In genomic region chr2:157743051-157743450, GRCh38 we compare ENCODE assay signal across 14 cellular contexts.
A peak's percentile ranks its signal among the peaks of the same experiment; 100 is the strongest.
DNase-seq lines count a peak whose midpoint lies in the region; ATAC-seq and TF ChIP-seq lines count a peak whose summit lies in the region.
"Had no signal": no experiment of that assay in that cellular context is flagged by ENCODE, and none has a peak within 500 bp of the region (broad histone marks: within the 10 kb centered on the region; RNA-seq: fewer than 3 reads in every experiment).

No MANE protein-coding gene starts in this region.

- no peak overlapping the region for H3K4me2 ChIP-seq in GM23338
- H3K4me2 ChIP-seq: KMS-11 had no signal

- no peak overlapping the region for H3K4me3 Mint-ChIP-seq in activated naive CD4-positive, alpha-beta T cell treated with anti-CD3 and anti-CD28 coated beads, Interleukin-2, amount 10 ng/mL, durations not matched to agents 7 days and 5 days
- H3K4me3 Mint-ChIP-seq in GM23338 = no peak overlapping the region
- H3K4me3 Mint-ChIP-seq: activated CD4-positive, alpha-beta T cell treated with anti-CD3 and anti-CD28 coated beads, Interleukin-2, amount 10 ng/mL, durations not matched to agents 7 days and 5 days had no signal

- ATAC-seq in activated naive CD4-positive, alpha-beta T cell treated with anti-CD3 and anti-CD28 coated beads, Interleukin-2, amount 50 U/mL, for 72 hours = peak; percentile 97 to 100
- ATAC-seq in GM23338 (no peak), HG03439 (IDR thresholded peaks at IDR 0.05; ENCODE audit: unreplicated experiment) (peak; percentile 60), left ventricle myocardium superior (no peak)
- ATAC-seq in stimulated activated naive CD8-positive, alpha-beta T cell treated with anti-CD3 and anti-CD28 coated beads, Interleukin-15, Interleukin-2, amounts not matched to agents 100 U/mL and 50 U/mL, for 24 hours = peak; percentile 93
- ATAC-seq: mucosa of descending colon had no signal

- peak overlapping the region; percentile 38 to 81 for H3K27ac Mint-ChIP-seq in activated naive CD4-positive, alpha-beta T cell treated with anti-CD3 and anti-CD28 coated beads, Interleukin-2, amount 50 U/mL, for 72 hours
- H3K27ac Mint-ChIP-seq in activated naive CD4-positive, alpha-beta T cell treated with anti-CD3 and anti-CD28 coated beads, Interleukin-2, amount 10 ng/mL, durations not matched to agents 7 days and 5 days = no peak overlapping the region
- peak overlapping the region; percentile 24; the same call in 1 of the 2 replicates for H3K27ac Mint-ChIP-seq in GM23338
- H3K27ac Mint-ChIP-seq: activated CD4-positive, alpha-beta T cell treated with anti-CD3 and anti-CD28 coated beads, Interleukin-2, amount 10 ng/mL, durations not matched to agents 7 days and 5 days had no signal

- peak in 1 of 2 donors; percentile 31 for DNase-seq in activated naive CD4-positive, alpha-beta T cell treated with anti-CD3 and anti-CD28 coated beads, Interleukin-2, amount 50 U/mL, for 72 hours (ENCODE audit: low spot score in 2 of 2)
- DNase-seq in activated naive CD4-positive, alpha-beta T cell treated with anti-CD3 and anti-CD28 coated beads, Interleukin-2, amount 10 ng/mL, durations not matched to agents 7 days and 5 days = no peak
- no peak for DNase-seq in GM23338 (ENCODE audit: low spot score)
- peak; percentile 20 for DNase-seq in stimulated activated naive CD8-positive, alpha-beta T cell treated with anti-CD3 and anti-CD28 coated beads, Interleukin-15, Interleukin-2, amounts not matched to agents 100 U/mL and 50 U/mL, for 24 hours
- DNase-seq in UCSD-AML1 (lab: John Stamatoyannopoulos, UW; ENCODE audit: unreplicated experiment) = no peak
- DNase-seq in left ventricle myocardium superior = no peak
- DNase-seq in T1000 (lab: John Stamatoyannopoulos, UW) = no peak
- DNase-seq: activated CD4-positive, alpha-beta T cell treated with anti-CD3 and anti-CD28 coated beads, Interleukin-2, amount 10 ng/mL, durations not matched to agents 7 days and 5 days; aorta; GOT3; mucosa of descending colon; SIG-M5 had no signal

- no peaks in the 10 kb centered on the region for H3F3A ChIP-seq in GM23338 (replicated peaks; ENCODE audit: low read depth)

- H3K36me3 ChIP-seq in GM23338 (ENCODE audit: insufficient read depth) = no peaks in the 10 kb centered on the region

- peaks cover 0 to 21% of the 10 kb centered on the region in 2 donors for H3K36me3 Mint-ChIP-seq in activated naive CD4-positive, alpha-beta T cell treated with anti-CD3 and anti-CD28 coated beads, Interleukin-2, amount 50 U/mL, for 72 hours
- peaks cover 44% of the 10 kb centered on the region for H3K36me3 Mint-ChIP-seq in activated naive CD4-positive, alpha-beta T cell treated with anti-CD3 and anti-CD28 coated beads, Interleukin-2, amount 10 ng/mL, durations not matched to agents 7 days and 5 days
- H3K36me3 Mint-ChIP-seq in GM23338 (ENCODE audit: low read depth) = peaks cover 8% of the 10 kb centered on the region; the same call in 2 of the 3 replicates

- no peak overlapping the region for H2AFZ ChIP-seq in GM23338

- H3K27me3 Mint-ChIP-seq in activated naive CD4-positive, alpha-beta T cell treated with anti-CD3 and anti-CD28 coated beads, Interleukin-2, amount 10 ng/mL, durations not matched to agents 7 days and 5 days = no peaks in the 10 kb centered on the region
- peaks cover 2% of the 10 kb centered on the region for H3K27me3 Mint-ChIP-seq in GM23338 (ENCODE audit: insufficient read depth, low read depth, poor library complexity)
- H3K27me3 Mint-ChIP-seq: activated CD4-positive, alpha-beta T cell treated with anti-CD3 and anti-CD28 coated beads, Interleukin-2, amount 10 ng/mL, durations not matched to agents 7 days and 5 days had no signal

- no peaks in the 10 kb centered on the region for H3K9me3 Mint-ChIP-seq in activated naive CD4-positive, alpha-beta T cell treated with anti-CD3 and anti-CD28 coated beads, Interleukin-2, amount 50 U/mL, for 72 hours
- H3K9me3 Mint-ChIP-seq in activated naive CD4-positive, alpha-beta T cell treated with anti-CD3 and anti-CD28 coated beads, Interleukin-2, amount 10 ng/mL, durations not matched to agents 7 days and 5 days = no peaks in the 10 kb centered on the region
- H3K9me3 Mint-ChIP-seq in GM23338 = no peaks in the 10 kb centered on the region
- H3K9me3 Mint-ChIP-seq: activated CD4-positive, alpha-beta T cell treated with anti-CD3 and anti-CD28 coated beads, Interleukin-2, amount 10 ng/mL, durations not matched to agents 7 days and 5 days had no signal

- H3K27me3 ChIP-seq in GM23338 (ENCODE audit: insufficient read depth) = no peaks in the 10 kb centered on the region

- H3K27ac ChIP-seq in GM23338 (ENCODE audit: low read depth) = no peak overlapping the region
- H3K27ac ChIP-seq: KMS-11 had no signal

- no peaks in the 10 kb centered on the region for H3K4me1 ChIP-seq in GM23338 (ENCODE audit: insufficient read depth)

- CTCF ChIA-PET in activated naive CD4-positive, alpha-beta T cell treated with anti-CD3 and anti-CD28 coated beads, Interleukin-2, amount 10 ng/mL, durations not matched to agents 7 days and 5 days (lab: Charles Lee) = interaction anchor here (0.6 kb wide), 1 partner anchor 29 kb away, joined by 3 read pairs; no protein-coding TSS in a partner anchor

- peaks cover 2% of the 10 kb centered on the region; the same call in 1 of the 2 replicates for H4K20me1 ChIP-seq in GM23338 (replicated peaks; ENCODE audit: insufficient read depth)

- no peak overlapping the region for H3K4me3 ChIP-seq in GM23338
- H3K4me3 ChIP-seq: mucosa of descending colon had no signal

- peaks cover 29% of the 10 kb centered on the region for H3K4me1 Mint-ChIP-seq in activated naive CD4-positive, alpha-beta T cell treated with anti-CD3 and anti-CD28 coated beads, Interleukin-2, amount 10 ng/mL, durations not matched to agents 7 days and 5 days
- peaks cover 8% of the 10 kb centered on the region; the same call in 2 of the 3 replicates for H3K4me1 Mint-ChIP-seq in GM23338

- intact Hi-C loops in left ventricle myocardium superior (cut with micrococcal nuclease) = no loop called here

- H3K79me2 ChIP-seq in GM23338 (replicated peaks; ENCODE audit: insufficient read depth) = no peaks in the 10 kb centered on the region

- no peak for TF ChIP-seq CTCF in GM23338 (conservative IDR thresholded peaks at IDR 0.05; ENCODE audit: low read depth in 2 of 2)

- H3K9me2 ChIP-seq in GM23338 (ENCODE audit: insufficient read depth) = no peaks in the 10 kb centered on the region

TF ChIP-seq in GM23338, 12 proteins besides CTCF, POLR2A, EP300 and RAD21 (continues in another document):
- TF ChIP-seq NANOG (IDR thresholded peaks at IDR 0.05; ENCODE audit: borderline replicate concordance) (no peak), JUNB (IDR thresholded peaks at IDR 0.05; ENCODE audit: unreplicated experiment) (no peak), ETS1 (IDR thresholded peaks at IDR 0.05) (no peak), CREB1 (CRISPR knock-in tag; IDR thresholded peaks at IDR 0.05; ENCODE audit: low read depth) (no peak), EZH2phosphoT487 (IDR thresholded peaks at IDR 0.05; ENCODE audit: unreplicated experiment) (no peak), ZNF114 (CRISPR knock-in tag; IDR thresholded peaks at IDR 0.05) (no peak), REST (IDR thresholded peaks at IDR 0.05; ENCODE audit: unreplicated experiment) (no peak), ZNF331 (CRISPR knock-in tag; IDR thresholded peaks at IDR 0.05; ENCODE audit: low read depth) (no peak)

Comparison
In these comparisons a context has a peak if more than half of its experiments do, and no peak if none do; other contexts are left out.
1. ATAC-seq: peak in activated naive CD4-positive, alpha-beta T cell treated with anti-CD3 and anti-CD28 coated beads, Interleukin-2, amount 50 U/mL, for 72 hours (2 of 2), HG03439 (single experiment) and stimulated activated naive CD8-positive, alpha-beta T cell treated with anti-CD3 and anti-CD28 coated beads, Interleukin-15, Interleukin-2, amounts not matched to agents 100 U/mL and 50 U/mL, for 24 hours (single experiment); none in GM23338 (single experiment) and left ventricle myocardium superior (single experiment).